Comparison of ENCODE assay signal across 18 cellular contexts in the genomic region with DNA sequence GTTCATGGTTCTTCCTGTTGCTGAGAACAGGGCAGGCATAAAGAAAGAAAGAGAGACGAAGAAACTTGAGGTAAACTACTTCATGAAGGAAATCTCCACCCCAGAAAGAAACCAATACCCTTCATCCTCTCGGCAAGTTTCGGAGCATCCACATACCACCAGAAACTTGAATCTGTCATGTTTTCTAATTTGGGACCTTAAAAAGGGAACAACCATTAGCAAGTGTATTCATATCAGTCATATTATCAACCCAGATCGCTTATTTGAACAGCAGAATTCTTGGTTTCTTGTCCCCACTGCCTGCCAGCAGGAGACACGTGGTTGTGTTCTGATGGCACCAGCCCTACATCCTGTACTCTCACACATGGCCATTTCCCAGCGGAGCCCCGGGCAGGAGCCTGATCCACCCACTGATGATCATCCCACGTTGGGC. TPM values are rescaled to one million over a fixed set of nuclear protein-coding genes. Genes with fewer than 3 reads are reported as not detected.
DNase-seq lines count a peak whose midpoint lies in the region; ATAC-seq and TF ChIP-seq lines count a peak whose summit lies in the region.
"Had no signal": no experiment of that assay in that cellular context is flagged by ENCODE, and none has a peak within 500 bp of the region (broad histone marks: within the 10 kb centered on the region; RNA-seq: fewer than 3 reads in every experiment).

No MANE protein-coding gene starts in this region.

- H3K27ac ChIP-seq in colonic mucosa = no peak overlapping the region
- H3K27ac ChIP-seq: ascending aorta had no signal

- H3K4me1 Mint-ChIP-seq in nephron = peaks cover 61% of the 10 kb centered on the region
- H3K4me1 Mint-ChIP-seq: activated naive CD4-positive, alpha-beta T cell treated with anti-CD3 and anti-CD28 coated beads, Interleukin-2, amount 10 ng/mL, durations not matched to agents 7 days and 5 days had no signal

- peak overlapping the region in 1 of 2 donors; percentile 12 for H3K9ac ChIP-seq in colonic mucosa (ENCODE audit: low read depth in 2 of 2, low read length in 2 of 2)

- H3K27me3 ChIP-seq in colonic mucosa = no peaks in the 10 kb centered on the region
- H3K27me3 ChIP-seq: ascending aorta had no signal

- no peaks in the 10 kb centered on the region for H3K9me3 Mint-ChIP-seq in nephron
- H3K9me3 Mint-ChIP-seq: activated naive CD4-positive, alpha-beta T cell treated with anti-CD3 and anti-CD28 coated beads, Interleukin-2, amount 10 ng/mL, durations not matched to agents 7 days and 5 days had no signal

- no peaks in the 10 kb centered on the region for H3K9me3 ChIP-seq in colonic mucosa
- H3K9me3 ChIP-seq: ascending aorta had no signal

- H3K27ac Mint-ChIP-seq in nephron = peak overlapping the region in 2 of 3 experiments; percentile 23 to 40
- H3K27ac Mint-ChIP-seq: activated naive CD4-positive, alpha-beta T cell treated with anti-CD3 and anti-CD28 coated beads, Interleukin-2, amount 10 ng/mL, durations not matched to agents 7 days and 5 days had no signal

- no peaks in the 10 kb centered on the region for H3K4me1 ChIP-seq in colonic mucosa
- H3K4me1 ChIP-seq: ascending aorta had no signal

- peak; percentile 73 for ATAC-seq in GM18867 (IDR thresholded peaks at IDR 0.05; ENCODE audit: unreplicated experiment)
- ATAC-seq in GM21515 (IDR thresholded peaks at IDR 0.05; ENCODE audit: unreplicated experiment) = peak; percentile 71
- ATAC-seq in HG03432 (IDR thresholded peaks at IDR 0.05; ENCODE audit: unreplicated experiment) = peak; percentile 64
- ATAC-seq in HG03139 (IDR thresholded peaks at IDR 0.05; ENCODE audit: unreplicated experiment) = no peak

- peaks cover 1% of the 10 kb centered on the region for H3K27me3 Mint-ChIP-seq in nephron (ENCODE audit: low read depth)

- intact Hi-C loops in colonic mucosa (cut with DNase I) = no loop called here

- no peaks in the 10 kb centered on the region for H3K36me3 Mint-ChIP-seq in nephron (ENCODE audit: low read depth)
- H3K36me3 Mint-ChIP-seq: activated naive CD4-positive, alpha-beta T cell treated with anti-CD3 and anti-CD28 coated beads, Interleukin-2, amount 10 ng/mL, durations not matched to agents 7 days and 5 days had no signal

- no peaks in the 10 kb centered on the region for H3K36me3 ChIP-seq in colonic mucosa
- H3K36me3 ChIP-seq: ascending aorta had no signal

- TF ChIP-seq CTCF in nephron (IDR thresholded peaks at IDR 0.05; ENCODE audit: unreplicated experiment in 3 of 3) (no peak), colonic mucosa (IDR thresholded peaks at IDR 0.05) (no peak)

- H3K4me3 Mint-ChIP-seq in nephron = no peak overlapping the region
- H3K4me3 Mint-ChIP-seq: activated naive CD4-positive, alpha-beta T cell treated with anti-CD3 and anti-CD28 coated beads, Interleukin-2, amount 10 ng/mL, durations not matched to agents 7 days and 5 days had no signal

- no peak overlapping the region for H3K4me3 ChIP-seq in colonic mucosa
- H3K4me3 ChIP-seq: ascending aorta had no signal

- DNase-seq in hippocampal formation (lab: John Stamatoyannopoulos, UW) (no peak), colonic mucosa (no peak)
- no peak for DNase-seq in stimulated activated CD4-positive, alpha-beta T cell treated with anti-CD3 and anti-CD28 coated beads, Interleukin-4, amount 100 ng/mL, for 24 hours
- DNase-seq: activated CD4-positive, alpha-beta T cell treated with anti-CD3 and anti-CD28 coated beads, Interleukin-2, amount 50 U/mL, for 4 hours; activated naive CD4-positive, alpha-beta T cell treated with anti-CD3 and anti-CD28 coated beads, Interleukin-2, amount 10 ng/mL, durations not matched to agents 7 days and 5 days; activated T-cell treated with anti-CD3 and anti-CD28 coated beads, Interleukin-2, amount 50 U/mL, for 1 hour; AML-193; kidney; NCI-H1105; NCI-H2081 treated with DMSO at 0.1 percent for 48 hours; NCI-H510A treated with DMSO at 0.1 percent for 48 hours; stimulated activated CD4-positive, alpha-beta T cell treated with anti-CD3 and anti-CD28 coated beads, Interleukin-12 subunit alpha, Interleukin-12 subunit beta, amount 100 ng/mL, for 4 hours had no signal

RNA-seq across cellular contexts. Expression of a gene that starts 53.2 kb away (rescaled TPM):
- 10 to 100 TPM in 1 of 2 donors, 1 to 10 TPM in 1; 2.3 to 13.9 TPM for total RNA-seq in colonic mucosa
